ENCODE assay signal across 8 cellular contexts in the genomic region with DNA sequence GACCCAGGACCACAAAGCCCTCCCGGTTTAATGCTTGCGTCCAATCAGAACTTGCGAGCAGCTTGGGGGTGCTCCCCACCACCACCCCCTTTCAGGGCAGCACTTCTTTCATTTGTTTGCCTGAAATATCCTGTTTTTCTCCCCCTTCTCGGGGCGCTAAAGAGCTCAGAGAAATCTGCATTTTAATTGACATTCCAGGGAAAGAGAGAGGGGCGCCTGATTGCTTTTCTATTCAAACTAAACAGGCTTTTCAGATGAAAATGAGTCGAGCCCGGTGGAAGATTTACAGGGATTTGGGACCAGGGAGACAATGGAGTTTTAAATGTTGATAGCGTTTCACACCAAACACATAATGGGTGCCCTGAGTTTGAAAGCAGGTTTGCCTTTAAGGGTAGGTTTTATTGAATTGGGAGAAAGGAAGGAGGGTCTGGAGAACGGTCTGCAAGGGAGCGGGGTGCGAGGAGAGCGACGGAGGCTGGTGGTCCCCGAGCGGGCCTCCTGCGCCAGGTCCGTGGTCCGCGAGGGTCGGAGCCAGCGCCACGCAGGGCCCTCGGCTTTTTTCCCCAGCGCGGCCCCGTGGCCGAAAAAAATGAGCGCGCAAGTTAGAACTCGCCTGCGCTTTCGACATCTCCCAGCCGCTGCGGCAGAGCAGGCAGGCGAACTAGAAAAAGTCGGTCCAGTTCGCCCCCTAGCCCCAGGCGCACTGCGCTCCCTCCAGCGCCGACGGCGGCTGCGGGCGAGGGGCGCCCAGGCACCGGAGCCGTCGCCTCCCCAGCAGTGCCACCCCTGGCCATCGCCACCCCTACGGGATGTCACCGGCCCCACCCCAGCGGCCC. TPM values are rescaled to one million over a fixed set of nuclear protein-coding genes. Genes with fewer than 3 reads are reported as not detected.
DNase-seq lines count a peak whose midpoint lies in the region; ATAC-seq, FAIRE-seq and TF ChIP-seq lines count a peak whose summit lies in the region.

No MANE protein-coding gene starts in this region.

- CTCF ChIA-PET in CD4-positive, alpha-beta T cell (lab: Charles Lee), result no interaction called here

- peaks cover 59% of the 10 kb centered on the region for H3K27me3 ChIP-seq in CD4-positive, alpha-beta T cell (ENCODE audit: control insufficient read depth, insufficient read depth, low read length)

- POLR2A ChIA-PET in CD4-positive, alpha-beta T cell (lab: Charles Lee), result no interaction called here

- FAIRE-seq in frontal cortex (lab: Jason Lieb, UNC), result no peak

- H3K27me3 Mint-ChIP-seq in CD4-positive, alpha-beta T cell, result peaks cover 70% of the 10 kb centered on the region
- H3K27me3 Mint-ChIP-seq in nephron progenitor cell (ENCODE audit: low read depth, poor library complexity), result peaks cover 41% of the 10 kb centered on the region

- no peak overlapping the region for H3K27ac ChIP-seq in CD4-positive, alpha-beta T cell (ENCODE audit: low read depth, low read length)

- no peak for DNase-seq in CD4-positive, alpha-beta T cell
- peak; percentile 26 for DNase-seq in NCI-H526 treated with DMSO at 0.1 percent for 48 hours (lab: John Stamatoyannopoulos, UW)
- peak; percentile 49 to 78 for DNase-seq in frontal cortex (ENCODE audit: low spot score in 2 of 2)
- peak; percentile 61 for DNase-seq in nephron progenitor cell
- no peak for DNase-seq in GOT3 (lab: John Stamatoyannopoulos, UW)

- no peak for ATAC-seq in CD4-positive, alpha-beta T cell (ENCODE audit: poor library complexity)
- ATAC-seq in GM21576 (IDR thresholded peaks at IDR 0.05; ENCODE audit: unreplicated experiment), result no peak
- ATAC-seq in HG03139 (IDR thresholded peaks at IDR 0.05; ENCODE audit: unreplicated experiment), result no peak
- ATAC-seq in GM19328 (IDR thresholded peaks at IDR 0.05; ENCODE audit: unreplicated experiment), result no peak

- peak overlapping the region; percentile 38 for H3K4me3 Mint-ChIP-seq in CD4-positive, alpha-beta T cell
- peak overlapping the region; percentile 97 for H3K4me3 Mint-ChIP-seq in nephron progenitor cell

- no peaks in the 10 kb centered on the region for H3K9me3 Mint-ChIP-seq in CD4-positive, alpha-beta T cell
- peaks cover 4% of the 10 kb centered on the region for H3K9me3 Mint-ChIP-seq in nephron progenitor cell

- TF ChIP-seq CTCF in CD4-positive, alpha-beta T cell (IDR thresholded peaks at IDR 0.05), result no peak
- no peak for TF ChIP-seq CTCF in nephron progenitor cell (IDR thresholded peaks at IDR 0.05)

- no peaks in the 10 kb centered on the region for H3K36me3 Mint-ChIP-seq in CD4-positive, alpha-beta T cell (ENCODE audit: low read depth)
- H3K36me3 Mint-ChIP-seq in nephron progenitor cell (ENCODE audit: low read depth), result peaks cover 26% of the 10 kb centered on the region

- H3K4me1 Mint-ChIP-seq in CD4-positive, alpha-beta T cell (ENCODE audit: low read depth), result peaks cover 5% of the 10 kb centered on the region
- H3K4me1 Mint-ChIP-seq in nephron progenitor cell, result peaks cover 76% of the 10 kb centered on the region

- H3K27ac Mint-ChIP-seq in CD4-positive, alpha-beta T cell, result no peak overlapping the region
- H3K27ac Mint-ChIP-seq in nephron progenitor cell, result peak overlapping the region; percentile 86

- intact Hi-C loops in CD4-positive, alpha-beta T cell (cut with DNase I, micrococcal nuclease), result no loop called here

- no peaks in the 10 kb centered on the region for H3K9me3 ChIP-seq in CD4-positive, alpha-beta T cell (ENCODE audit: control insufficient read depth, low read length)

RNA-seq across cellular contexts. Expression of a gene that starts 1.4 kb away (rescaled TPM):
- under 1 TPM; 0.14 to 0.22 TPM for total RNA-seq in CD4-positive, alpha-beta T cell
- 34.2 TPM for total RNA-seq in frontal cortex

Comparison
In these comparisons a context has a peak if more than half of its experiments do, and no peak if none do; other contexts are left out.
1. DNase-seq: peak in NCI-H526 treated with DMSO at 0.1 percent for 48 hours (single experiment), frontal cortex (2 of 2) and nephron progenitor cell (single experiment); none in CD4-positive, alpha-beta T cell (0 of 10) and GOT3 (single experiment).
2. RNA of a gene that starts 1.4 kb away (total RNA-seq): 34.2 TPM in frontal cortex (single experiment); 0.14 to 0.22 TPM in CD4-positive, alpha-beta T cell; every median in the first group is over 10 times any median in the second.